8 cellular contexts compared by ENCODE assay signal in genomic region chr11:91907225-91907624, GRCh38.
"Had no signal": no experiment of that assay in that cellular context is flagged by ENCODE, and none has a peak within 500 bp of the region (broad histone marks: within the 10 kb centered on the region; RNA-seq: fewer than 3 reads in every experiment).

No MANE protein-coding gene starts in this region.

- H3K4me2 ChIP-seq: GM23338, KMS-11 had no signal

- FAIRE-seq: H1, H54, HTR-8/SVneo had no signal

- H3K4me3 ChIP-seq: GM23338 had no signal

- DNase-seq: H9, HCEC 1CT, KBM-7 had no signal

- H3K27ac ChIP-seq: KMS-11 had no signal

- ATAC-seq: GM23338 had no signal
